ENCODE assay signal across 12 cellular contexts in the genomic region with DNA sequence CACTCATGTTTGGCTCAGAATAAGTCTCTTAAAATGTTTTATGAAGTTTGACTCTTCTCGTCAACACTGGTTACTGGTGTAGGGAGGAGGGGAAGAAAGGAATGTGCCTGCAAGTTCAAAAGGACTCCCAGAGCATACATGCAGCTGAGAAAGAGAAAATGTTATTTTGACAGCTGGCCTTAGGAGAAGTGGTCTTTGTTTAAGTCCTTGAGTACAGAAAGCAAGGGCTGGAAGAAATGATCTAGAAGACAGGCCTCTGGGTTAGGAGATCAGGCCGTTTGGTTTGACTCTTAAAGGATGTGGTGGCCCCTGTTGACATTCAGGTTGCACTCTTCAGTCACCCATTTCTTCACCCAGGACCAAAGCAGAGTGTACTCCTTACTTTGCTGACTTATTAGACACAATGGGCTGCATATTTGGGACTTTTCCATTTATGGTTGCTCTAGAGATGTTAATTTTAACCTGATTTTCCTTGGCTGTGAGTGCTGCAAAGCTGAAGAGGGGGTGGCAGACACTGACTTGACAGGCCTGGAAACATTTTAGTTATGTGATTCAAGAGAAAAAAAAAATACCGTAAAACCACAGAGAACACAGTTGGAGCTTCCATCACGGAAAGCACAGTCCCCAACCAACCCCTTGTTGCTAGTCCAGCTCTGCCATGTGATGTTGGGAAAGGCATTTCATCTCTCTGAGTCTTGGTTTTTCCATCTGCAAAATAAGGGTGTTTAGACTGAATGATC.
DNase-seq lines count a peak whose midpoint lies in the region; ATAC-seq and TF ChIP-seq lines count a peak whose summit lies in the region.
"Had no signal": no experiment of that assay in that cellular context is flagged by ENCODE, and none has a peak within 500 bp of the region (broad histone marks: within the 10 kb centered on the region; RNA-seq: fewer than 3 reads in every experiment).

No MANE protein-coding gene starts in this region.

- dilution Hi-C loops in IMR-90 (cut with HindIII; ENCODE audit: low sequenced_read_pairs, unreplicated experiment) = no loop called here

- intact Hi-C loops in IMR-90 (cut with micrococcal nuclease) = loop anchor here (1.0 kb wide), 1 partner anchor 499 kb away; no protein-coding TSS in a partner anchor

- peak overlapping the region; percentile 57 for H3K27ac Mint-ChIP-seq in endodermal cell
- no peak overlapping the region for H3K27ac Mint-ChIP-seq in stimulated activated naive B cell treated with anti-CD40 and anti-IgM and Interleukin-4, amounts not matched to agents 10 μg/mL and 1 μg/mL and 100 μg/mL, for 72 hours
- H3K27ac Mint-ChIP-seq: activated naive CD4-positive, alpha-beta T cell treated with anti-CD3 and anti-CD28 coated beads for 36 hours; immature natural killer cell had no signal

- H3K27me3 ChIP-seq in ACC112 (ENCODE audit: insufficient read depth, low read length) (no peaks in the 10 kb centered on the region), IMR-90 (ENCODE audit: control insufficient read depth, insufficient read depth, low read length) (peaks cover 9% of the 10 kb centered on the region), endodermal cell (ENCODE audit: control insufficient read depth, insufficient read depth, low read length, poor library complexity, severe bottlenecking) (no peaks in the 10 kb centered on the region), H7 (ENCODE audit: control insufficient read depth, insufficient read depth, low read length) (no peaks in the 10 kb centered on the region)

- WGBS in IMR-90 (ENCODE audit: extremely low coverage in 2 of 2, insufficient read length in 1 of 2), 2 experiments = no CpG with 5 or more reads among the region's 4 CpGs
- 75 to 76% methylated on average over 4 of the region's 4 CpGs for WGBS in endodermal cell (ENCODE audit: insufficient coverage in 1 of 2, insufficient read length in 1 of 2), 2 experiments

- H3K27ac ChIP-seq in ACC112 (ENCODE audit: low read depth, low read length) (no peak overlapping the region), IMR-90 (ENCODE audit: insufficient read depth, low read length) (no peak overlapping the region), endodermal cell (ENCODE audit: low read depth, low read length) (no peak overlapping the region)

- no peak overlapping the region for H4K5ac ChIP-seq in IMR-90 (ENCODE audit: low read depth, low read length)

- H3K9me3 ChIP-seq in IMR-90 (ENCODE audit: control insufficient read depth, insufficient read depth, low read length) (no peaks in the 10 kb centered on the region), endodermal cell (ENCODE audit: control insufficient read depth, low read length) (no peaks in the 10 kb centered on the region)

- H3K4me2 ChIP-seq in IMR-90 (ENCODE audit: low read depth, low read length) = no peak overlapping the region

- H3K9me1 ChIP-seq in IMR-90 (ENCODE audit: insufficient read depth, low read length) = no peaks in the 10 kb centered on the region

- CTCF ChIA-PET in IMR-90 (lab: Yijun Ruan, JAX) = interaction anchor here (0.6 to 1.6 kb wide), 3 partner anchors 35 to 54 kb away, joined by 3 to 6 read pairs (median 3); no protein-coding TSS in a partner anchor

- no peak overlapping the region for H3K56ac ChIP-seq in IMR-90 (ENCODE audit: extremely low read depth, insufficient read depth, low read length)

- no peak overlapping the region for H2BK120ac ChIP-seq in IMR-90 (ENCODE audit: low read depth, low read length)

- no peak overlapping the region for H2BK20ac ChIP-seq in IMR-90 (ENCODE audit: low read depth, low read length)

- H3K9ac ChIP-seq in IMR-90 (ENCODE audit: low read depth, low read length) (no peak overlapping the region; the same call in 1 of the 2 replicates), endodermal cell (ENCODE audit: extremely low read depth, low read length, poor library complexity, severe bottlenecking) (no peak overlapping the region)

- BruUV-seq in IMR-90 (replicated peaks; lab: Mats Ljungman, UMichigan) = no TSS peak

- TF ChIP-seq CTCF in IMR-90 (conservative IDR thresholded peaks at IDR 0.05; ENCODE audit: low read depth, low read length) (no peak), endodermal cell (conservative IDR thresholded peaks at IDR 0.05) (no peak)

- H3K4me3 ChIP-seq in ACC112 (ENCODE audit: low read depth, low read length) = no peak overlapping the region
- H3K4me3 ChIP-seq in IMR-90 (ENCODE audit: insufficient read depth, low read depth, low read length) = no peak overlapping the region
- H3K4me3 ChIP-seq in endodermal cell (ENCODE audit: low read length) = peak overlapping the region; percentile 17
- H3K4me3 ChIP-seq in H7 (ENCODE audit: insufficient read depth, low read depth, low read length) = no peak overlapping the region

- no peak overlapping the region for H2AK5ac ChIP-seq in IMR-90 (ENCODE audit: low read depth, low read length)

- TF ChIP-seq RAD21 in IMR-90 (IDR thresholded peaks at IDR 0.05; ENCODE audit: low read length) = no peak

- in situ Hi-C loops in IMR-90 (cut with MboI; ENCODE audit: low sequenced_read_pairs) = no loop called here

- no peak overlapping the region for H4K91ac ChIP-seq in IMR-90 (ENCODE audit: insufficient read depth, low read depth, low read length)

- H3K18ac ChIP-seq in IMR-90 (ENCODE audit: low read depth, low read length) = no peak overlapping the region

- no peak overlapping the region for H2AK9ac ChIP-seq in IMR-90 (replicated peaks; ENCODE audit: low read depth, low read length, poor library complexity)

- no peaks in the 10 kb centered on the region for H3K36me3 ChIP-seq in ACC112 (ENCODE audit: insufficient read depth, low read length)
- H3K36me3 ChIP-seq in IMR-90 (ENCODE audit: control insufficient read depth, insufficient read depth, low read length) = no peaks in the 10 kb centered on the region
- H3K36me3 ChIP-seq in endodermal cell (ENCODE audit: control insufficient read depth, insufficient read depth, low read length) = no peaks in the 10 kb centered on the region
- H3K36me3 ChIP-seq in H7 (replicated peaks; ENCODE audit: control insufficient read depth, insufficient read depth, low read length) = no peaks in the 10 kb centered on the region

- H2BK15ac ChIP-seq in IMR-90 (ENCODE audit: low read depth, low read length) = no peak overlapping the region

- H4K20me1 ChIP-seq in IMR-90 (ENCODE audit: insufficient read depth, low read length) = no peaks in the 10 kb centered on the region

- H3K79me2 ChIP-seq in ACC112 (ENCODE audit: control insufficient read depth, insufficient read depth, low read length, unreplicated experiment) = no peaks in the 10 kb centered on the region

- no peaks in the 10 kb centered on the region for H3K27me3 Mint-ChIP-seq in endodermal cell (ENCODE audit: insufficient read depth)
- peaks cover 11 to 13% of the 10 kb centered on the region in 2 donors for H3K27me3 Mint-ChIP-seq in stimulated activated naive B cell treated with anti-CD40 and anti-IgM and Interleukin-4, amounts not matched to agents 10 μg/mL and 1 μg/mL and 100 μg/mL, for 72 hours

- H3K79me1 ChIP-seq in IMR-90 (ENCODE audit: low read depth in 1 of 2, low read length in 2 of 2) = no peaks in the 10 kb centered on the region

- H2BK5ac ChIP-seq in IMR-90 (ENCODE audit: low read depth, low read length, poor library complexity, severe bottlenecking) = no peak overlapping the region

- H3K9me3 Mint-ChIP-seq in endodermal cell = no peaks in the 10 kb centered on the region
- H3K9me3 Mint-ChIP-seq in stimulated activated naive B cell treated with anti-CD40 and anti-IgM and Interleukin-4, amounts not matched to agents 10 μg/mL and 1 μg/mL and 100 μg/mL, for 72 hours = no peaks in the 10 kb centered on the region
- H3K9me3 Mint-ChIP-seq: activated naive CD4-positive, alpha-beta T cell treated with anti-CD3 and anti-CD28 coated beads for 36 hours; immature natural killer cell had no signal

- ATAC-seq in IMR-90 (ENCODE audit: low read depth) (peak; percentile 76), HG02870 (IDR thresholded peaks at IDR 0.05; ENCODE audit: unreplicated experiment) (no peak)
- ATAC-seq in stimulated activated naive B cell treated with anti-CD40 and anti-IgM and Interleukin-4, amounts not matched to agents 10 μg/mL and 1 μg/mL and 100 μg/mL, for 72 hours (replicated peaks) = no peak

- H3K4me1 Mint-ChIP-seq in endodermal cell = peaks cover 29% of the 10 kb centered on the region
- no peaks in the 10 kb centered on the region for H3K4me1 Mint-ChIP-seq in stimulated activated naive B cell treated with anti-CD40 and anti-IgM and Interleukin-4, amounts not matched to agents 10 μg/mL and 1 μg/mL and 100 μg/mL, for 72 hours
- H3K4me1 Mint-ChIP-seq: immature natural killer cell had no signal

- H2AFZ ChIP-seq in ACC112 (ENCODE audit: low read length, unreplicated experiment) (peak overlapping the region; percentile 64), IMR-90 (replicated peaks; ENCODE audit: low read length, poor library complexity) (no peak overlapping the region)

- H3K4me1 ChIP-seq in ACC112 (ENCODE audit: control insufficient read depth, insufficient read depth, low read length, unreplicated experiment) = peaks cover 8% of the 10 kb centered on the region
- peaks cover 4% of the 10 kb centered on the region; the same call in 1 of the 2 replicates for H3K4me1 ChIP-seq in IMR-90 (ENCODE audit: control insufficient read depth, insufficient read depth, low read length)
- H3K4me1 ChIP-seq in endodermal cell (ENCODE audit: control insufficient read depth, insufficient read depth, low read length) = peaks cover 9% of the 10 kb centered on the region

- no peak overlapping the region; the same call in 1 of the 2 replicates for H3K23ac ChIP-seq in IMR-90 (ENCODE audit: low read depth, low read length)

- H3K4me3 Mint-ChIP-seq in endodermal cell = no peak overlapping the region
- H3K4me3 Mint-ChIP-seq in stimulated activated naive B cell treated with anti-CD40 and anti-IgM and Interleukin-4, amounts not matched to agents 10 μg/mL and 1 μg/mL and 100 μg/mL, for 72 hours = no peak overlapping the region
- H3K4me3 Mint-ChIP-seq: activated naive CD4-positive, alpha-beta T cell treated with anti-CD3 and anti-CD28 coated beads for 36 hours; immature natural killer cell had no signal

- H3K4ac ChIP-seq in IMR-90 (ENCODE audit: low read depth, low read length) = no peak overlapping the region

- DNase-seq in IMR-90 (peak; percentile 22), endodermal cell (no peak), myocyte (ENCODE audit: low read depth) (peak; percentile 86), cortex of kidney (lab: John Stamatoyannopoulos, UW) (no peak), H7 (no peak)
- no peak for DNase-seq in stimulated activated naive B cell treated with anti-CD40 and anti-IgM and Interleukin-4, amounts not matched to agents 10 μg/mL and 1 μg/mL and 100 μg/mL, for 72 hours
- DNase-seq: activated CD4-positive, alpha-beta T cell treated with anti-CD3 and anti-CD28 coated beads, Interleukin-2, amount 50 U/mL, for 1 hour; activated naive CD4-positive, alpha-beta T cell treated with anti-CD3 and anti-CD28 coated beads for 36 hours; immature natural killer cell; stimulated activated CD4-positive, alpha-beta T cell treated with anti-CD3 and anti-CD28 coated beads, Interleukin-4, amount 100 ng/mL, for 4 hours had no signal

- no peak for TF ChIP-seq POLR2A in IMR-90 (IDR thresholded peaks at IDR 0.05; ENCODE audit: low read depth, low read length)

- no peak overlapping the region for H4K8ac ChIP-seq in IMR-90 (ENCODE audit: low read depth in 2 of 2, low read length in 2 of 2)

- POLR2A ChIA-PET in IMR-90 (lab: Charles Lee; ENCODE audit: unreplicated experiment) = no interaction called here

- H3K14ac ChIP-seq in IMR-90 (replicated peaks; ENCODE audit: low read depth, low read length) = no peak overlapping the region

- no peaks in the 10 kb centered on the region for H3K36me3 Mint-ChIP-seq in endodermal cell (ENCODE audit: low read depth)
- no peaks in the 10 kb centered on the region for H3K36me3 Mint-ChIP-seq in stimulated activated naive B cell treated with anti-CD40 and anti-IgM and Interleukin-4, amounts not matched to agents 10 μg/mL and 1 μg/mL and 100 μg/mL, for 72 hours
- H3K36me3 Mint-ChIP-seq: immature natural killer cell had no signal

Comparison
In these comparisons a context has a peak if more than half of its experiments do, and no peak if none do; other contexts are left out.
1. DNase-seq: peak in IMR-90 (single experiment) and myocyte (single experiment); none in endodermal cell (single experiment), stimulated activated naive B cell treated with anti-CD40 and anti-IgM and Interleukin-4, amounts not matched to agents 10 μg/mL and 1 μg/mL and 100 μg/mL, for 72 hours (single experiment), cortex of kidney (single experiment) and H7 (single experiment).